13 cellular contexts compared by ENCODE assay signal in genomic region chr6:167320734-167321017, GRCh38. TPM values are rescaled to one million over a fixed set of nuclear protein-coding genes. Genes with fewer than 3 reads are reported as not detected.
"Had no signal": no experiment of that assay in that cellular context is flagged by ENCODE, and none has a peak within 500 bp of the region (broad histone marks: within the 10 kb centered on the region; RNA-seq: fewer than 3 reads in every experiment).

No MANE protein-coding gene starts in this region.

RNA-seq across cellular contexts. Expression of gene TTLL2, which starts 4.2 kb away (rescaled TPM):
- total RNA-seq: activated CD4-positive, alpha-beta T cell treated with anti-CD3 and anti-CD28 coated beads, Interleukin-2, amount 10 ng/mL, durations not matched to agents 24 days and 14 days; activated CD8-positive, alpha-beta memory T cell treated with anti-CD3 and anti-CD28 coated beads for 36 hours; activated CD8-positive, alpha-beta T cell treated with anti-CD3 and anti-CD28 coated beads for 36 hours; activated naive CD8-positive, alpha-beta T cell treated with anti-CD3 and anti-CD28 coated beads for 36 hours; activated T-cell treated with anti-CD3 and anti-CD28 coated beads, Interleukin-2, amount 50 U/mL, for 72 hours; activated T-helper 17 cell treated with anti-CD3 and anti-CD28 coated beads, Interleukin-2, amount 50 U/mL, for 72 hours; aorta; chondrocyte; MCF 10A; OCI-LY7; Right ventricle myocardium superior; T-helper 1 cell treated with Interleukin-12 subunit alpha and Interleukin-12 subunit beta and Interleukin-4 antibody, amounts not matched to agents 30 ng/mL and 1 ng/mL, for 36 hours; T-helper 2 cell treated with Interferon-gamma antibody and Interleukin-4, amounts not matched to agents 100 ng/mL and 5 ng/mL, for 36 hours had no signal
- polyA plus RNA-seq: aorta had no signal

RNA-seq across cellular contexts. Expression of gene UNC93A, which starts 29.6 kb away (rescaled TPM):
- total RNA-seq: activated CD4-positive, alpha-beta T cell treated with anti-CD3 and anti-CD28 coated beads, Interleukin-2, amount 10 ng/mL, durations not matched to agents 24 days and 14 days; activated CD8-positive, alpha-beta memory T cell treated with anti-CD3 and anti-CD28 coated beads for 36 hours; activated CD8-positive, alpha-beta T cell treated with anti-CD3 and anti-CD28 coated beads for 36 hours; activated naive CD8-positive, alpha-beta T cell treated with anti-CD3 and anti-CD28 coated beads for 36 hours; activated T-cell treated with anti-CD3 and anti-CD28 coated beads, Interleukin-2, amount 50 U/mL, for 72 hours; activated T-helper 17 cell treated with anti-CD3 and anti-CD28 coated beads, Interleukin-2, amount 50 U/mL, for 72 hours; aorta; chondrocyte; MCF 10A; OCI-LY7; Right ventricle myocardium superior; T-helper 1 cell treated with Interleukin-12 subunit alpha and Interleukin-12 subunit beta and Interleukin-4 antibody, amounts not matched to agents 30 ng/mL and 1 ng/mL, for 36 hours; T-helper 2 cell treated with Interferon-gamma antibody and Interleukin-4, amounts not matched to agents 100 ng/mL and 5 ng/mL, for 36 hours had no signal
- polyA plus RNA-seq: aorta had no signal
